In genomic region chr20:19794941-19795340, GRCh38 we compare ENCODE assay signal across 31 cellular contexts. TPM values are rescaled to one million over a fixed set of nuclear protein-coding genes. Genes with fewer than 3 reads are reported as not detected.
DNase-seq lines count a peak whose midpoint lies in the region; ATAC-seq, FAIRE-seq and TF ChIP-seq lines count a peak whose summit lies in the region.
"Had no signal": no experiment of that assay in that cellular context is flagged by ENCODE, and none has a peak within 500 bp of the region (broad histone marks: within the 10 kb centered on the region; RNA-seq: fewer than 3 reads in every experiment).

No MANE protein-coding gene starts in this region.

- ATAC-seq in HepG2 (no peak), sciatic nerve (peak; percentile 86)
- no peak for ATAC-seq in activated T-cell treated with anti-CD3 and anti-CD28 coated beads, Interleukin-2, amount 50 U/mL, for 4 hours
- ATAC-seq: CD8-positive, alpha-beta T cell; K562 had no signal

- no peaks in the 10 kb centered on the region for H3K36me3 ChIP-seq in HepG2 (replicated peaks in 1 of 2; ENCODE audit: control insufficient read depth in 1 of 2, insufficient read depth in 2 of 2, low read length in 2 of 2)
- H3K36me3 ChIP-seq: HAP-1 had no signal

- H2AFZ ChIP-seq in HepG2 (ENCODE audit: low read length) = no peak overlapping the region
- H2AFZ ChIP-seq: PC-9 had no signal

- 36% methylated on average over 5 of the region's 5 CpGs for WGBS in HepG2 (ENCODE audit: low lambda C conversion rate)

- POLR2A ChIA-PET in HepG2 (lab: Yijun Ruan, JAX) = no interaction called here

- H3K9me3 Mint-ChIP-seq in activated T-cell treated with anti-CD3 and anti-CD28 coated beads, Interleukin-2, amount 50 U/mL, for 4 hours = no peaks in the 10 kb centered on the region
- H3K9me3 Mint-ChIP-seq: CD8-positive, alpha-beta T cell; HFFc6 had no signal

- no peak for TF ChIP-seq CTCF in HepG2 (CRISPR knock-in tag; IDR thresholded peaks at IDR 0.05)

- no peaks in the 10 kb centered on the region for H3K9me3 ChIP-seq in HepG2 (ENCODE audit: low read length)
- H3K9me3 ChIP-seq: Caco-2, HAP-1 had no signal

- no TSS peak for BruUV-seq in HepG2 (replicated peaks; lab: Mats Ljungman, UMichigan)

- DNase-seq in HuH-7.5 (ENCODE audit: low spot score) (peak; percentile 41), HepG2 (ENCODE audit: low spot score) (no peak), sciatic nerve (ENCODE audit: low spot score) (no peak), NCI-H2107 treated with DMSO at 0.1 percent for 48 hours (lab: John Stamatoyannopoulos, UW; ENCODE audit: unreplicated experiment) (no peak), NCI-H128 (lab: John Stamatoyannopoulos, UW; ENCODE audit: unreplicated experiment) (no peak)
- no peak for DNase-seq in activated T-cell treated with anti-CD3 and anti-CD28 coated beads, Interleukin-2, amount 50 U/mL, for 4 hours
- DNase-seq: Caco-2; CD8-positive, alpha-beta T cell; DMS 273 treated with DMSO at 0.1 percent for 48 hours; DMS79 treated with DMSO at 0.1 percent for 48 hours; GF-D8; GOT3; HFFc6; Kasumi-1; NCI-H1105 treated with DMSO at 0.1 percent for 48 hours; NCI-H2029; NCI-H446 treated with DMSO at 0.1 percent for 48 hours; NCI-H526; NCI-H82; NK-92 treated with Interleukin-12 subunit alpha and Interleukin-12 subunit beta, amount 100 ng/mL, for 24 hours; PC-9; SHP77 had no signal

- in situ Hi-C loops in HepG2 (cut with HindIII; ENCODE audit: extremely low pct_ligation_motif_present, low pct_unique_long_range_greater_than_20kb) = loop anchor here (5.0 kb wide), 1 partner anchor 103 kb away; no protein-coding TSS in a partner anchor

- no peaks in the 10 kb centered on the region for H3K36me3 Mint-ChIP-seq in activated T-cell treated with anti-CD3 and anti-CD28 coated beads, Interleukin-2, amount 50 U/mL, for 4 hours (ENCODE audit: insufficient read depth)
- H3K36me3 Mint-ChIP-seq: CD8-positive, alpha-beta T cell had no signal

- H3K4me3 ChIP-seq in HepG2 (replicated peaks in 1 of 3; ENCODE audit: insufficient read depth in 1 of 3, low read depth in 2 of 3, low read length in 3 of 3) = no peak overlapping the region
- H3K4me3 ChIP-seq: HAP-1, K562, PC-9 had no signal

- TF ChIP-seq RAD21 in HepG2 (CRISPR knock-in tag; IDR thresholded peaks at IDR 0.05) = no peak

- H3K27ac ChIP-seq in HepG2 (ENCODE audit: extremely low read length, insufficient read depth, low read length) = no peak overlapping the region
- H3K27ac ChIP-seq: 22Rv1, C4-2B, HL-60, PC-9, RWPE1 had no signal

- no peaks in the 10 kb centered on the region for H3K79me2 ChIP-seq in HepG2 (ENCODE audit: insufficient read depth, low read length)

- FAIRE-seq in endometrium (lab: Jason Lieb, UNC) = peak; percentile 33
- FAIRE-seq in HepG2 (lab: Jason Lieb, UNC) = no peak
- FAIRE-seq: GM12891, K562 had no signal

- no peak for TF ChIP-seq POLR2A in HepG2 (IDR thresholded peaks at IDR 0.05; ENCODE audit: insufficient read depth in 1 of 2, low read depth in 2 of 2, low read length in 2 of 2)

- peaks cover 7% of the 10 kb centered on the region for H3K27me3 Mint-ChIP-seq in activated T-cell treated with anti-CD3 and anti-CD28 coated beads, Interleukin-2, amount 50 U/mL, for 4 hours (ENCODE audit: low read depth)

- no peak overlapping the region for H3K9ac ChIP-seq in HepG2 (ENCODE audit: insufficient read depth, low read depth, low read length)

- intact Hi-C loops in HepG2 (cut with micrococcal nuclease; ENCODE audit: unreplicated experiment) (no loop called here), sciatic nerve (cut with DNase I) (no loop called here)

- H4K20me1 ChIP-seq in HepG2 (ENCODE audit: insufficient read depth, low read length) = no peaks in the 10 kb centered on the region

- H3K4me1 ChIP-seq in HepG2 (ENCODE audit: insufficient read depth, low read length) = no peaks in the 10 kb centered on the region
- H3K4me1 ChIP-seq: HAP-1 had no signal

- no peak overlapping the region for H3K4me2 ChIP-seq in HepG2 (ENCODE audit: low read depth, low read length)
- H3K4me2 ChIP-seq: PC-9 had no signal

- no peaks in the 10 kb centered on the region for H3K27me3 ChIP-seq in HepG2 (ENCODE audit: control insufficient read depth in 1 of 2, insufficient read depth in 2 of 2, low read length in 2 of 2)

- no peak overlapping the region for H3K4me3 Mint-ChIP-seq in activated T-cell treated with anti-CD3 and anti-CD28 coated beads, Interleukin-2, amount 50 U/mL, for 4 hours
- H3K4me3 Mint-ChIP-seq: B cell; CD8-positive, alpha-beta T cell; HFFc6 had no signal

- CTCF ChIA-PET in HepG2 (lab: Yijun Ruan, JAX; ENCODE audit: low intra/inter-chr PET ratio, low total read pairs) = no interaction called here

- H3K4me1 Mint-ChIP-seq in activated T-cell treated with anti-CD3 and anti-CD28 coated beads, Interleukin-2, amount 50 U/mL, for 4 hours (ENCODE audit: low read depth) = no peaks in the 10 kb centered on the region
- H3K4me1 Mint-ChIP-seq: B cell had no signal

- no peak for TF ChIP-seq EP300 in HepG2 (IDR thresholded peaks at IDR 0.05; ENCODE audit: low read depth in 2 of 2, low read length in 2 of 2)
- TF ChIP-seq EP300 in HepG2 (CRISPR knock-in tag; IDR thresholded peaks at IDR 0.05; ENCODE audit: borderline replicate concordance) = no peak

TF ChIP-seq in HepG2, 621 proteins besides CTCF, POLR2A, EP300 and RAD21:
- TF ChIP-seq RBM22 (optimal IDR thresholded peaks at IDR 0.05; ENCODE audit: low read length) (no peak), FOXA3 (CRISPR knock-in tag; IDR thresholded peaks at IDR 0.05) (peak; percentile 56; the same call in 1 of the 2 replicates), MTA3 (CRISPR knock-in tag; IDR thresholded peaks at IDR 0.05) (no peak), FOXA1 (IDR thresholded peaks at IDR 0.05) (no peak), FOXA1 (CRISPR knock-in tag; IDR thresholded peaks at IDR 0.05) (peak; percentile 52; the same call in 1 of the 2 replicates)
TF ChIP-seq in HepG2: peak in this region for 2.

RNA-seq across cellular contexts. Expression of gene RIN2, which starts 36.9 kb away (rescaled TPM):
- total RNA-seq in HepG2 (2016; rRNA removed; fragmentation: Illumina TruSeq; extraction: Trizol) (2.4 and 2.5 TPM in 2 replicates), sciatic nerve (94.9 TPM)
- 0.97 and 1.3 TPM in 2 replicates for total RNA-seq in HepG2 (2016; cell fraction: cytosol; rRNA removed; fragmentation: Illumina TruSeq; extraction: Trizol; ENCODE audit: low read depth)
- total RNA-seq in HepG2 (2016; cell fraction: insoluble cytoplasmic fraction; rRNA removed; fragmentation: Illumina TruSeq; extraction: Trizol) = 2.5 and 2.7 TPM in 2 replicates
- total RNA-seq in HepG2 (2016; cell fraction: membrane; rRNA removed; fragmentation: Illumina TruSeq; extraction: Trizol) = 2.7 and 3.4 TPM in 2 replicates
- total RNA-seq in HepG2 (2016; cell fraction: nucleus; rRNA removed; fragmentation: Illumina TruSeq; extraction: Trizol) = 2.6 and 4.1 TPM in 2 replicates
- 5.1 and 6.3 TPM in 2 replicates for polyA plus RNA-seq in HepG2 (2011; rRNA removed)
- 2.9 and 3.5 TPM in 2 replicates for polyA plus RNA-seq in HepG2 (2011; cell fraction: cytosol; rRNA removed)
- 7.6 and 9.1 TPM in 2 replicates for polyA plus RNA-seq in HepG2 (2011; cell fraction: nucleus; rRNA removed)
- 8.9 and 11.8 TPM in 2 replicates for polyA plus RNA-seq in HepG2 (2012)
- 1.6 TPM in 2 replicates for polyA plus RNA-seq in HepG2 (2016; cell fraction: cytosol; fragmentation: Illumina TruSeq; extraction: Trizol; ENCODE audit: low read depth)
- polyA plus RNA-seq in HepG2 (2016; cell fraction: insoluble cytoplasmic fraction; fragmentation: Illumina TruSeq; extraction: Trizol; ENCODE audit: low read depth) = 1.5 and 1.8 TPM in 2 replicates
- polyA plus RNA-seq in HepG2 (2016; cell fraction: membrane; fragmentation: Illumina TruSeq; extraction: Trizol; ENCODE audit: low read depth) = 2.1 and 2.3 TPM in 2 replicates
- 2.1 and 2.4 TPM in 2 replicates for polyA plus RNA-seq in HepG2 (2016; cell fraction: nucleus; fragmentation: Illumina TruSeq; extraction: Trizol; ENCODE audit: insufficient read depth, low read depth)
- 10.0 and 31.5 TPM in 2 replicates for polyA minus RNA-seq in HepG2 (2011; rRNA and poly(A)+ RNA removed; ENCODE audit: low replicate concordance)
- 7.6 and 13.8 TPM in 2 replicates for polyA minus RNA-seq in HepG2 (2011; cell fraction: cytosol; rRNA and poly(A)+ RNA removed)
- polyA minus RNA-seq in HepG2 (2011; cell fraction: nucleus; rRNA and poly(A)+ RNA removed) = 28.8 and 31.8 TPM in 2 replicates
- total RNA-seq in activated T-cell treated with anti-CD3 and anti-CD28 coated beads, Interleukin-2, amount 50 U/mL, for 4 hours = under 1 TPM in 2 of 3 donors, not detected in 1; 0.08 to 0.24 TPM
- total RNA-seq: CD8-positive, alpha-beta T cell had no signal
- polyA plus RNA-seq: K562 had no signal

Comparison
In these comparisons a context has a peak if more than half of its experiments do, and no peak if none do; other contexts are left out.
1. RNA of gene RIN2, which starts 36.9 kb away (total RNA-seq): 94.9 TPM in sciatic nerve (single experiment); 0.97 to 4.1 TPM in HepG2 and 0.08 to 0.24 TPM in activated T-cell treated with anti-CD3 and anti-CD28 coated beads, Interleukin-2, amount 50 U/mL, for 4 hours; every median in the first group is over 10 times any median in the second.